ENCODE assay signal across 6 cellular contexts in the genomic region with DNA sequence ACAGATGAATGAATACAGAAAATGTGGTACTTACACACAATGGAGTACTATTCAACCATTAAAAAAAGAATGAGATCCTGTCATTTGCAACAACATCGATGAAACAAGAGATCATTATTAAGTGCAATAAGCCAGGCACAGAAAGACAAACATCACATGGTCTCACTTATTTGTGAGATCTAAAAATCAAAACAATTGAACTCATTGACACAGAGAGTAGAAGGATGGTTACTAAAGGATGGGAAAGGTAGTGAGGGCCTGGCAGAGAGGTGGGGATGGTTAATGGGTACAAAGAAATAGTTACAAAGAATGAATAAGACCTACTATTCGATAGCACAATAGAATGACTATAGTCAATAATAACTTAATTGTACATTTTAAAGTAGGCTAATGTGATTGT.
"Had no signal": no experiment of that assay in that cellular context is flagged by ENCODE, and none has a peak within 500 bp of the region (broad histone marks: within the 10 kb centered on the region; RNA-seq: fewer than 3 reads in every experiment).

No MANE protein-coding gene starts in this region.

- H3K4me3 ChIP-seq: K562 had no signal

- DNase-seq: IMR-90 had no signal

- H3K4me1 Mint-ChIP-seq: IgD-negative memory B cell had no signal

- H3K4me3 Mint-ChIP-seq: IgD-negative memory B cell had no signal

- ATAC-seq: HepG2, K562 had no signal

- H3K27ac ChIP-seq: HL-60 had no signal

- H3K36me3 Mint-ChIP-seq: IgD-negative memory B cell had no signal

- FAIRE-seq: HepG2, HTR-8/SVneo, K562 had no signal

- H3K27me3 Mint-ChIP-seq: IgD-negative memory B cell had no signal

- H3K27ac Mint-ChIP-seq: IgD-negative memory B cell had no signal
